ENCODE assay signal across 22 cellular contexts in genomic region chr2:126748929-126749518, GRCh38.
DNase-seq lines count a peak whose midpoint lies in the region; ATAC-seq and TF ChIP-seq lines count a peak whose summit lies in the region.
"Had no signal": no experiment of that assay in that cellular context is flagged by ENCODE, and none has a peak within 500 bp of the region (broad histone marks: within the 10 kb centered on the region; RNA-seq: fewer than 3 reads in every experiment).

No MANE protein-coding gene starts in this region.

- no peaks in the 10 kb centered on the region for H3K36me3 Mint-ChIP-seq in Calu3 (ENCODE audit: insufficient read depth, unreplicated experiment)
- H3K36me3 Mint-ChIP-seq: CD14-positive monocyte had no signal

- H3K27ac ChIP-seq in substantia nigra (ENCODE audit: low read depth, low read length, poor library complexity, severe bottlenecking) = no peak overlapping the region
- H3K27ac ChIP-seq: breast epithelium, lower lobe of right lung, neutrophil, SJCRH30 had no signal

- no peak overlapping the region for H3K4me3 Mint-ChIP-seq in Calu3 (ENCODE audit: low read depth, unreplicated experiment)
- H3K4me3 Mint-ChIP-seq: CD14-positive monocyte had no signal

- DNase-seq in mucosa of gallbladder (ENCODE audit: low spot score) = peak; percentile 3
- no peak for DNase-seq in NCI-H226
- DNase-seq in cerebellar nuclear complex (lab: John Stamatoyannopoulos, UW) = no peak
- DNase-seq in substantia nigra (lab: John Stamatoyannopoulos, UW) = no peak
- no peak for DNase-seq in Calu3
- DNase-seq: activated CD4-positive, alpha-beta T cell treated with anti-CD3 and anti-CD28 coated beads for 4 hours; amniotic stem cell; cortex of kidney; kidney; lower lobe of right lung; MG63; NCI-H1417 treated with DMSO at 0.1 percent for 48 hours; NCI-H510A; stimulated activated CD4-positive, alpha-beta T cell treated with anti-CD3 and anti-CD28 coated beads, Interleukin-1b, Interleukin-23, amount 100 ng/mL, for 48 hours; T-helper 2 cell had no signal

- peaks cover 12% of the 10 kb centered on the region for H3K27me3 Mint-ChIP-seq in Calu3 (ENCODE audit: unreplicated experiment)

- peak; percentile 62 for ATAC-seq in GM18508 (IDR thresholded peaks at IDR 0.05; ENCODE audit: insufficient read depth, unreplicated experiment)
- ATAC-seq in GM21447 (IDR thresholded peaks at IDR 0.05; ENCODE audit: unreplicated experiment) = peak; percentile 31
- ATAC-seq in HG03442 (IDR thresholded peaks at IDR 0.05; ENCODE audit: unreplicated experiment) = peak; percentile 12
- ATAC-seq: lower lobe of right lung had no signal

- CTCF ChIA-PET in Calu3 (lab: Charles Lee) = no interaction called here

- no peak overlapping the region for H3K27ac Mint-ChIP-seq in Calu3 (ENCODE audit: unreplicated experiment)
- H3K27ac Mint-ChIP-seq: CD14-positive monocyte had no signal

- H3K9me3 Mint-ChIP-seq in Calu3 (ENCODE audit: low read depth, unreplicated experiment) = no peaks in the 10 kb centered on the region
- H3K9me3 Mint-ChIP-seq: CD14-positive monocyte had no signal

- intact Hi-C loops in Calu3 (cut with micrococcal nuclease; ENCODE audit: unreplicated experiment) = no loop called here

- H3K4me1 Mint-ChIP-seq in Calu3 (ENCODE audit: low read depth, unreplicated experiment) = no peaks in the 10 kb centered on the region
- H3K4me1 Mint-ChIP-seq: CD14-positive monocyte had no signal

- no TSS peak for BruUV-seq in Calu3 (replicated peaks; lab: Mats Ljungman, UMichigan)

- no peak for TF ChIP-seq CTCF in Calu3 (IDR thresholded peaks at IDR 0.05; ENCODE audit: unreplicated experiment)

Comparison
In these comparisons a context has a peak if more than half of its experiments do, and no peak if none do; other contexts are left out.
1. ATAC-seq: peak in every context shown above with its lines; median percentile 62 in GM18508; 31 in GM21447; 12 in HG03442.